In genomic region chr6:47202638-47203037, GRCh38 we compare ENCODE assay signal across 1 cellular context.
TF ChIP-seq lines count a peak whose summit lies in the region.

No MANE protein-coding gene starts in this region.

TF ChIP-seq in HepG2, 621 proteins besides CTCF, POLR2A, EP300 and RAD21 (continued from another document):
- TF ChIP-seq ZNF646 (CRISPR knock-in tag; IDR thresholded peaks at IDR 0.05) (peak; percentile 29; the same call in 1 of the 2 replicates), THAP9 (CRISPR knock-in tag; IDR thresholded peaks at IDR 0.05; ENCODE audit: borderline replicate concordance) (no peak), ARNT (IDR thresholded peaks at IDR 0.05) (no peak), ARHGAP35 (CRISPR knock-in tag; IDR thresholded peaks at IDR 0.05; ENCODE audit: borderline replicate concordance) (no peak), CCAR2 (optimal IDR thresholded peaks at IDR 0.05; ENCODE audit: low read depth, low read length) (no peak)
TF ChIP-seq in HepG2: peak in this region for 8.
